ENCODE assay signal across 20 cellular contexts in genomic region chr9:16811987-16812685, GRCh38.
"Had no signal": no experiment of that assay in that cellular context is flagged by ENCODE, and none has a peak within 500 bp of the region (broad histone marks: within the 10 kb centered on the region; RNA-seq: fewer than 3 reads in every experiment).

No MANE protein-coding gene starts in this region.

- H3K36me3 ChIP-seq: brain microvascular endothelial cell, thyroid gland had no signal

- H3K27ac ChIP-seq: brain microvascular endothelial cell, dorsolateral prefrontal cortex, epithelial cell of prostate, foreskin keratinocyte, sigmoid colon, thyroid gland had no signal

- H3K4me1 ChIP-seq: foreskin keratinocyte had no signal

- H3K9me3 ChIP-seq: sigmoid colon, thyroid gland had no signal

- H3K4me3 ChIP-seq: dorsolateral prefrontal cortex, sigmoid colon, thyroid gland had no signal

- H3K27me3 ChIP-seq: brain microvascular endothelial cell, foreskin keratinocyte, sigmoid colon, thyroid gland had no signal

- DNase-seq: activated CD4-positive, alpha-beta T cell treated with anti-CD3 and anti-CD28 coated beads, Interleukin-2, amount 10 ng/mL, durations not matched to agents 7 days and 5 days; activated CD8-positive, alpha-beta T cell treated with anti-CD3 and anti-CD28 coated beads, Interleukin-2, amount 10 ng/mL, durations not matched to agents 7 days and 5 days; activated effector memory CD4-positive, alpha-beta T cell treated with anti-CD3 and anti-CD28 coated beads, Interleukin-2, amount 50 U/mL, for 16 hours; activated naive CD4-positive, alpha-beta T cell treated with anti-CD3 and anti-CD28 coated beads, Interleukin-2, amount 50 U/mL, for 16 hours; activated T-cell treated with anti-CD3 and anti-CD28 coated beads, Interleukin-2, amount 50 U/mL, for 48 hours; aorta; brain microvascular endothelial cell; central memory CD4-positive, alpha-beta T cell; dorsolateral prefrontal cortex; foreskin keratinocyte; hippocampal formation; kidney; midbrain; sigmoid colon; stimulated activated naive CD4-positive, alpha-beta T cell treated with Interleukin-2 at 50 U/mL for 16 hours; T1000; thyroid gland had no signal

- ATAC-seq: activated CD4-positive, CD25-positive, alpha-beta regulatory T cell treated with anti-CD3 and anti-CD28 coated beads, Interleukin-2, amount 50 U/mL, for 24 hours; activated CD8-positive, alpha-beta T cell treated with anti-CD3 and anti-CD28 coated beads, Interleukin-2, amount 10 ng/mL, durations not matched to agents 7 days and 5 days; foreskin keratinocyte; left lobe of liver had no signal
